Comparison of ENCODE assay signal across 20 cellular contexts in the genomic region with DNA sequence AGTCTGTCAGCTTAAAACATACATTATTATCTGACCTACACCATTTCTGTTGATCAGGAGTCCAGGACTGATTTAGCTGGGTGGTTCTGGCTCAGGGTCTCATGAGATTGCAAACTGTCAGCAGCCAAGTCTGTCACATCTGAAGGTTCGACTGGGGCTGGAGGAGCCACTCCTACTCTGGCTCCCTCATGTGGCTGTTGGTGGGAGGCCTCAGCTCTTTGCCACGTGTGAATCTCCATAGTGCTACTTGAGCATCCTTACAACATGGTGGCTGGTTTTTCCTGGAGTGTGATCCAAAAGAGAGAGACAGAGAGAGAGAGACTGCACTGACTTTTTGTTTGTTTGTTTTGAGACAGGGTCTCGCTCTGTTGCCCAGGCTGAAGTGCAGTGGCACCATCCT.
A peak's percentile ranks its signal among the peaks of the same experiment; 100 is the strongest.
DNase-seq lines count a peak whose midpoint lies in the region; ATAC-seq and TF ChIP-seq lines count a peak whose summit lies in the region.
"Had no signal": no experiment of that assay in that cellular context is flagged by ENCODE, and none has a peak within 500 bp of the region (broad histone marks: within the 10 kb centered on the region; RNA-seq: fewer than 3 reads in every experiment).

No MANE protein-coding gene starts in this region.

- H3K9me3 Mint-ChIP-seq in GM23338, result peaks cover 14% of the 10 kb centered on the region

- H3K36me3 ChIP-seq in GM23338 (ENCODE audit: insufficient read depth) (no peaks in the 10 kb centered on the region), OCI-LY3 (replicated peaks; ENCODE audit: low read depth, low read length) (peaks cover 3% of the 10 kb centered on the region)
- H3K36me3 ChIP-seq: gastrocnemius medialis, left ventricle myocardium inferior, sigmoid colon, SJCRH30, stomach had no signal

- ATAC-seq in GM23338, result no peak
- no peak for ATAC-seq in GM18505 (IDR thresholded peaks at IDR 0.05; ENCODE audit: unreplicated experiment)
- ATAC-seq: A549, gastrocnemius medialis had no signal

- no peak overlapping the region for H3K9ac ChIP-seq in OCI-LY3 (ENCODE audit: low read length)

- H3K4me2 ChIP-seq in GM23338 (no peak overlapping the region), OCI-LY3 (ENCODE audit: low read length) (no peak overlapping the region)
- H3K4me2 ChIP-seq: A549 had no signal

- H3K79me2 ChIP-seq in GM23338 (replicated peaks; ENCODE audit: insufficient read depth) (no peaks in the 10 kb centered on the region), OCI-LY3 (ENCODE audit: low read length) (no peaks in the 10 kb centered on the region)

- H3K4me3 Mint-ChIP-seq in GM23338, result no peak overlapping the region
- H3K4me3 Mint-ChIP-seq: activated naive CD4-positive, alpha-beta T cell treated with anti-CD3 and anti-CD28 coated beads for 36 hours had no signal

- H3K27me3 Mint-ChIP-seq in GM23338 (ENCODE audit: insufficient read depth, low read depth, poor library complexity), result peaks cover 13% of the 10 kb centered on the region

- no peak overlapping the region for H3K27ac ChIP-seq in GM23338 (ENCODE audit: low read depth)
- no peak overlapping the region for H3K27ac ChIP-seq in OCI-LY3 (ENCODE audit: low read length)
- H3K27ac ChIP-seq: A549, coronary artery, gastrocnemius medialis, left ventricle myocardium inferior, sigmoid colon, SJCRH30, stomach had no signal

- no peak overlapping the region for H3K27ac Mint-ChIP-seq in GM23338
- H3K27ac Mint-ChIP-seq: activated naive CD4-positive, alpha-beta T cell treated with anti-CD3 and anti-CD28 coated beads for 36 hours had no signal

- TF ChIP-seq POLR2A in GM18505 (IDR thresholded peaks at IDR 0.05; ENCODE audit: borderline replicate concordance, extremely low read depth, insufficient read depth, insufficient read length), result no peak

- H3K4me1 ChIP-seq in GM23338 (ENCODE audit: insufficient read depth) (no peaks in the 10 kb centered on the region), OCI-LY3 (ENCODE audit: low read length) (0 out of 2 replicates have a peak, but pooled peaks cover 2% of the 10 kb centered on the region)
- H3K4me1 ChIP-seq: SJCRH30 had no signal

- H3K4me1 Mint-ChIP-seq in GM23338, result no peaks in the 10 kb centered on the region

- H3K9me3 ChIP-seq in OCI-LY3 (ENCODE audit: insufficient read depth, low read length), result no peaks in the 10 kb centered on the region
- H3K9me3 ChIP-seq: SJCRH30 had no signal

- H3K4me3 ChIP-seq in GM23338, result no peak overlapping the region
- no peak overlapping the region for H3K4me3 ChIP-seq in OCI-LY3 (ENCODE audit: low read length)
- no peak overlapping the region for H3K4me3 ChIP-seq in epithelial cell of proximal tubule (ENCODE audit: low read depth, low read length)
- H3K4me3 ChIP-seq: A549, coronary artery, gastrocnemius medialis, left ventricle myocardium inferior, sigmoid colon, SJCRH30, stomach had no signal

- DNase-seq in DMS53 (lab: John Stamatoyannopoulos, UW) (peak; percentile 49), DMS53 treated with DMSO at 0.1 percent for 48 hours (lab: John Stamatoyannopoulos, UW; ENCODE audit: unreplicated experiment) (no peak), GM23338 (ENCODE audit: low spot score) (peak; percentile 40), epithelial cell of proximal tubule (ENCODE audit: low read depth) (no peak), occipital lobe (lab: John Stamatoyannopoulos, UW) (no peak), COLO829 (ENCODE audit: low spot score) (no peak)
- DNase-seq: activated naive CD4-positive, alpha-beta T cell treated with anti-CD3 and anti-CD28 coated beads for 36 hours; DMS79; gastrocnemius medialis; left ventricle myocardium inferior; NCI-H345; sigmoid colon; stimulated activated CD4-positive, alpha-beta T cell treated with anti-CD3 and anti-CD28 coated beads, Interleukin-1b, Interleukin-23, amount 100 ng/mL, for 48 hours; stomach; T1000 had no signal

- no peaks in the 10 kb centered on the region for H3K9me2 ChIP-seq in GM23338 (ENCODE audit: insufficient read depth)

- H4K20me1 ChIP-seq in GM23338 (replicated peaks; ENCODE audit: insufficient read depth) (no peaks in the 10 kb centered on the region; the same call in 1 of the 2 replicates), OCI-LY3 (ENCODE audit: insufficient read depth, low read length) (peaks cover 3% of the 10 kb centered on the region; the same call in 1 of the 2 replicates)

- H3K27me3 ChIP-seq in GM23338 (ENCODE audit: insufficient read depth) (no peaks in the 10 kb centered on the region), OCI-LY3 (ENCODE audit: low read depth, low read length) (peaks cover 11% of the 10 kb centered on the region)
- H3K27me3 ChIP-seq: SJCRH30 had no signal

- no peaks in the 10 kb centered on the region; the same call in 2 of the 3 replicates for H3K36me3 Mint-ChIP-seq in GM23338 (ENCODE audit: low read depth)

- H2AFZ ChIP-seq in GM23338, result no peak overlapping the region
- no peak overlapping the region for H2AFZ ChIP-seq in OCI-LY3 (ENCODE audit: low read depth, low read length)

- no peaks in the 10 kb centered on the region for H3F3A ChIP-seq in GM23338 (replicated peaks; ENCODE audit: low read depth)

- TF ChIP-seq CTCF in GM23338 (conservative IDR thresholded peaks at IDR 0.05; ENCODE audit: low read depth in 2 of 2) (peak; percentile 31 to 43), OCI-LY3 (IDR thresholded peaks at IDR 0.05; ENCODE audit: low read depth, low read length) (peak; percentile 11; the same call in 1 of the 2 replicates), epithelial cell of proximal tubule (conservative IDR thresholded peaks at IDR 0.05; ENCODE audit: low read depth, low read length) (peak; percentile 16)

TF ChIP-seq in GM23338, 12 proteins besides CTCF, POLR2A, EP300 and RAD21:
- TF ChIP-seq JUNB (IDR thresholded peaks at IDR 0.05; ENCODE audit: unreplicated experiment), result no peak
- TF ChIP-seq, protein P1, sequence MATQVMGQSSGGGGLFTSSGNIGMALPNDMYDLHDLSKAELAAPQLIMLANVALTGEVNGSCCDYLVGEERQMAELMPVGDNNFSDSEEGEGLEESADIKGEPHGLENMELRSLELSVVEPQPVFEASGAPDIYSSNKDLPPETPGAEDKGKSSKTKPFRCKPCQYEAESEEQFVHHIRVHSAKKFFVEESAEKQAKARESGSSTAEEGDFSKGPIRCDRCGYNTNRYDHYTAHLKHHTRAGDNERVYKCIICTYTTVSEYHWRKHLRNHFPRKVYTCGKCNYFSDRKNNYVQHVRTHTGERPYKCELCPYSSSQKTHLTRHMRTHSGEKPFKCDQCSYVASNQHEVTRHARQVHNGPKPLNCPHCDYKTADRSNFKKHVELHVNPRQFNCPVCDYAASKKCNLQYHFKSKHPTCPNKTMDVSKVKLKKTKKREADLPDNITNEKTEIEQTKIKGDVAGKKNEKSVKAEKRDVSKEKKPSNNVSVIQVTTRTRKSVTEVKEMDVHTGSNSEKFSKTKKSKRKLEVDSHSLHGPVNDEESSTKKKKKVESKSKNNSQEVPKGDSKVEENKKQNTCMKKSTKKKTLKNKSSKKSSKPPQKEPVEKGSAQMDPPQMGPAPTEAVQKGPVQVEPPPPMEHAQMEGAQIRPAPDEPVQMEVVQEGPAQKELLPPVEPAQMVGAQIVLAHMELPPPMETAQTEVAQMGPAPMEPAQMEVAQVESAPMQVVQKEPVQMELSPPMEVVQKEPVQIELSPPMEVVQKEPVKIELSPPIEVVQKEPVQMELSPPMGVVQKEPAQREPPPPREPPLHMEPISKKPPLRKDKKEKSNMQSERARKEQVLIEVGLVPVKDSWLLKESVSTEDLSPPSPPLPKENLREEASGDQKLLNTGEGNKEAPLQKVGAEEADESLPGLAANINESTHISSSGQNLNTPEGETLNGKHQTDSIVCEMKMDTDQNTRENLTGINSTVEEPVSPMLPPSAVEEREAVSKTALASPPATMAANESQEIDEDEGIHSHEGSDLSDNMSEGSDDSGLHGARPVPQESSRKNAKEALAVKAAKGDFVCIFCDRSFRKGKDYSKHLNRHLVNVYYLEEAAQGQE (IDR thresholded peaks at IDR 0.05; ENCODE audit: unreplicated experiment), result no peak
- TF ChIP-seq ETS1 (IDR thresholded peaks at IDR 0.05), result no peak
- no peak for TF ChIP-seq EZH2phosphoT487 (IDR thresholded peaks at IDR 0.05; ENCODE audit: unreplicated experiment)
- TF ChIP-seq STAT1 (IDR thresholded peaks at IDR 0.05; ENCODE audit: unreplicated experiment), result no peak

Comparison
In these comparisons a context has a peak if more than half of its experiments do, and no peak if none do; other contexts are left out.
1. DNase-seq: peak in DMS53 (single experiment) and GM23338 (single experiment); none in DMS53 treated with DMSO at 0.1 percent for 48 hours (single experiment), epithelial cell of proximal tubule (single experiment), occipital lobe (single experiment) and COLO829 (single experiment).
2. Peak in every context shown above with its lines, with median percentiles within 50 percentile points of each other: CTCF ChIP-seq.